In the genomic region with DNA sequence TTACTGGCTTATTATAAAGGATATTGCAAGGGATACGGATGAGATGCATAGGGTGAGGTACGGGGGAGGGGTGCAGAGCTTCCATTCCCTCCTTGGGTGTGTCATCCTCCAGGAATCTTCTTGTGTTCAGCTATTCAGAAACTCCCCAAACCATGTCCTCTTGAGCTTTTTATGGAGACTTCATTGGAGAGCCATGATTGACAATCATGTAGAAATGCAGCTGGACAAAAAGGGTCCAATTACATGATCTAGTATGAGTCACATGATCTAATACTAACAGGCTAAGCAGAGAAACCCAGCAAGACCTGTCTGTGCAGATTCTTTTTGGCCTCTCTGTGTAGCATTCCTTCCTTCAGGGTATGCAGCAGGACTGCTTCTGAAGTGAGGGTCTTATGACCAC, we compare ENCODE assay signal across 16 cellular contexts. TPM values are rescaled to one million over a fixed set of nuclear protein-coding genes. Genes with fewer than 3 reads are reported as not detected.
DNase-seq lines count a peak whose midpoint lies in the region; ATAC-seq, FAIRE-seq and TF ChIP-seq lines count a peak whose summit lies in the region.
"Had no signal": no experiment of that assay in that cellular context is flagged by ENCODE, and none has a peak within 500 bp of the region (broad histone marks: within the 10 kb centered on the region; RNA-seq: fewer than 3 reads in every experiment).

No MANE protein-coding gene starts in this region.

- no TSS peak for BruUV-seq in HCT116 (replicated peaks; lab: Mats Ljungman, UMichigan)
- BruUV-seq in HepG2 (replicated peaks; lab: Mats Ljungman, UMichigan): no TSS peak

- RAD21 ChIA-PET in HCT116 (lab: Charles Lee; ENCODE audit: low non-redundant PET in 1 of 2, low total read pairs in 2 of 2, uncharacterized antibody in 2 of 2, unreplicated experiment in 2 of 2): no interaction called here

- no peak for FAIRE-seq in HepG2 (lab: Jason Lieb, UNC)
- FAIRE-seq: H54 had no signal

- no peaks in the 10 kb centered on the region; a peak in 1 of 4 replicates for H3K9me3 ChIP-seq in HCT116 (ENCODE audit: control insufficient read depth in 1 of 2, insufficient read depth in 1 of 2, low read depth in 1 of 2, low read length in 2 of 2)
- H3K9me3 ChIP-seq in HepG2 (ENCODE audit: low read length): no peaks in the 10 kb centered on the region; the same call in 1 of the 2 replicates

- intact Hi-C loops in HCT116 (cut with micrococcal nuclease): no loop called here
- intact Hi-C loops in HepG2 (cut with micrococcal nuclease; ENCODE audit: unreplicated experiment): no loop called here

- TF ChIP-seq EP300 in HepG2 (IDR thresholded peaks at IDR 0.05; ENCODE audit: low read depth in 2 of 2, low read length in 2 of 2) (no peak), HepG2 (CRISPR knock-in tag; IDR thresholded peaks at IDR 0.05; ENCODE audit: borderline replicate concordance) (no peak)

- in situ Hi-C loops in HepG2 (cut with HindIII; ENCODE audit: extremely low pct_ligation_motif_present, low pct_unique_long_range_greater_than_20kb): no loop called here

- H3K4me1 ChIP-seq in HCT116 (ENCODE audit: control insufficient read depth in 1 of 2, insufficient read depth in 2 of 2, low read length in 2 of 2) (peaks cover 4 to 9% of the 10 kb centered on the region in 2 experiments; a peak in 2 of 4 replicates), HepG2 (ENCODE audit: insufficient read depth, low read length) (no peaks in the 10 kb centered on the region)

- H3K4me3 ChIP-seq in HCT116 (replicated peaks in 1 of 2; ENCODE audit: low read depth in 1 of 2, low read length in 2 of 2): no peak overlapping the region
- no peak overlapping the region for H3K4me3 ChIP-seq in fibroblast of mammary gland (ENCODE audit: control insufficient read depth, low read depth, low read length)
- no peak overlapping the region for H3K4me3 ChIP-seq in HepG2 (replicated peaks in 1 of 3; ENCODE audit: insufficient read depth in 1 of 3, low read depth in 2 of 3, low read length in 3 of 3)
- H3K4me3 ChIP-seq: BLaER1 treated with 17β-estradiol and CSF1 and Interleukin-3, amounts not matched to agents 10 nM and 100 nM had no signal

- 0% methylated on average over 2 of the region's 2 CpGs for WGBS in HepG2 (ENCODE audit: low lambda C conversion rate)

- H3K79me2 ChIP-seq in HCT116 (ENCODE audit: insufficient read depth, low read length) (no peaks in the 10 kb centered on the region), HepG2 (ENCODE audit: insufficient read depth, low read length) (no peaks in the 10 kb centered on the region)

- H2AFZ ChIP-seq in HCT116 (ENCODE audit: low read depth, low read length, poor library complexity, severe bottlenecking) (peak overlapping the region; percentile 32), HepG2 (ENCODE audit: low read length) (no peak overlapping the region)

- H3K9ac ChIP-seq in HCT116 (ENCODE audit: low read length) (no peak overlapping the region), HepG2 (ENCODE audit: insufficient read depth, low read depth, low read length) (no peak overlapping the region)
- H3K9ac ChIP-seq: BLaER1 treated with 17β-estradiol and CSF1 and Interleukin-3, amounts not matched to agents 10 nM and 100 nM had no signal

- POLR2A ChIA-PET in HCT116 (lab: Charles Lee): no interaction called here
- POLR2A ChIA-PET in HepG2 (lab: Yijun Ruan, JAX): no interaction called here

- no peaks in the 10 kb centered on the region for H3K9me2 ChIP-seq in HCT116 (ENCODE audit: insufficient read depth)

- DNase-seq in HCT116 (ENCODE audit: low read depth, low spot score): no peak
- peak; percentile 4 for DNase-seq in RPMI7951 (ENCODE audit: low read depth)
- peak; percentile 24 for DNase-seq in fibroblast of mammary gland (ENCODE audit: low read depth)
- peak; percentile 43 for DNase-seq in renal cortical epithelial cell (ENCODE audit: low read depth)
- DNase-seq in DMS79 treated with DMSO at 0.1 percent for 48 hours (lab: John Stamatoyannopoulos, UW): no peak
- no peak for DNase-seq in HepG2 (ENCODE audit: low spot score)
- DNase-seq: activated CD4-positive, alpha-beta T cell treated with anti-CD3 and anti-CD28 coated beads, Interleukin-2, amount 50 U/mL, for 4 hours; activated T-cell treated with anti-CD3 and anti-CD28 coated beads, Interleukin-2, amount 50 U/mL, for 4 hours; cerebellar nuclear complex; DMS153; NCI-H1048; right cardiac atrium; stimulated activated CD4-positive, alpha-beta T cell treated with anti-CD3 and anti-CD28 coated beads, Interleukin-2, amount 100 ng/mL, for 24 hours had no signal

- H3K36me3 ChIP-seq in HCT116 (ENCODE audit: control insufficient read depth in 1 of 2, insufficient read depth in 2 of 2, low read length in 2 of 2) (no peaks in the 10 kb centered on the region), HepG2 (replicated peaks in 1 of 2; ENCODE audit: control insufficient read depth in 1 of 2, insufficient read depth in 2 of 2, low read length in 2 of 2) (no peaks in the 10 kb centered on the region)

- H3K4me2 ChIP-seq in HCT116 (ENCODE audit: low read length) (peak overlapping the region; percentile 39), HepG2 (ENCODE audit: low read depth, low read length) (no peak overlapping the region)
- H3K4me2 ChIP-seq: BLaER1 treated with 17β-estradiol and CSF1 and Interleukin-3, amounts not matched to agents 10 nM and 100 nM had no signal

- ATAC-seq in HCT116 (peak; percentile 75), GM18868 (IDR thresholded peaks at IDR 0.05; ENCODE audit: unreplicated experiment) (no peak), HepG2 (no peak)
- ATAC-seq: activated T-cell treated with anti-CD3 and anti-CD28 coated beads, Interleukin-2, amount 50 U/mL, for 4 hours; right cardiac atrium had no signal

- H3K27me3 ChIP-seq in HCT116 (ENCODE audit: insufficient read depth, low read length) (no peaks in the 10 kb centered on the region), HepG2 (ENCODE audit: control insufficient read depth in 1 of 2, insufficient read depth in 2 of 2, low read length in 2 of 2) (peaks cover 0 to 5% of the 10 kb centered on the region in 2 experiments; a peak in 1 of 5 replicates)
- H3K27me3 ChIP-seq: BLaER1 treated with 17β-estradiol and CSF1 and Interleukin-3, amounts not matched to agents 10 nM and 100 nM had no signal

- H3K27ac ChIP-seq in HCT116 (ENCODE audit: low read depth, low read length) (no peak overlapping the region), HepG2 (ENCODE audit: extremely low read length, insufficient read depth, low read length) (no peak overlapping the region)
- H3K27ac ChIP-seq: BLaER1 treated with 17β-estradiol and CSF1 and Interleukin-3, amounts not matched to agents 10 nM and 100 nM had no signal

- TF ChIP-seq POLR2A in HCT116 (IDR thresholded peaks at IDR 0.05; ENCODE audit: borderline replicate concordance, extremely low read depth, insufficient read depth, insufficient read length) (no peak), HepG2 (IDR thresholded peaks at IDR 0.05; ENCODE audit: insufficient read depth in 1 of 2, low read depth in 2 of 2, low read length in 2 of 2) (no peak)

- TF ChIP-seq CTCF in HCT116 (IDR thresholded peaks at IDR 0.05 in 2 of 3, conservative IDR thresholded peaks at IDR 0.05 in 1 of 3; ENCODE audit: borderline replicate concordance in 1 of 3, insufficient read depth in 1 of 3, low read depth in 2 of 3, low read length in 2 of 3): no peak
- TF ChIP-seq CTCF in fibroblast of mammary gland (conservative IDR thresholded peaks at IDR 0.05; ENCODE audit: control insufficient read depth, insufficient read depth, low read depth, low read length): no peak
- no peak for TF ChIP-seq CTCF in HepG2 (CRISPR knock-in tag; IDR thresholded peaks at IDR 0.05)

- CTCF ChIA-PET in HCT116 (lab: Charles Lee): no interaction called here
- CTCF ChIA-PET in HepG2 (lab: Yijun Ruan, JAX; ENCODE audit: low intra/inter-chr PET ratio, low total read pairs): no interaction called here

- H4K20me1 ChIP-seq in HCT116 (ENCODE audit: insufficient read depth) (no peaks in the 10 kb centered on the region), HepG2 (ENCODE audit: insufficient read depth, low read length) (no peaks in the 10 kb centered on the region; the same call in 1 of the 2 replicates)

- TF ChIP-seq RAD21 in HCT116 (IDR thresholded peaks at IDR 0.05; ENCODE audit: low read depth) (no peak), HepG2 (CRISPR knock-in tag; IDR thresholded peaks at IDR 0.05) (no peak)

RNA-seq across cellular contexts. Expression of a gene that starts 23.9 kb away (rescaled TPM):
- total RNA-seq in HCT116 (2021; ENCODE audit: unreplicated experiment) (0.84 TPM), renal cortical epithelial cell (1.2 and 3.4 TPM in 2 replicates), HepG2 (2016; rRNA removed; fragmentation: Illumina TruSeq; extraction: Trizol) (5.5 and 9.9 TPM in 2 replicates)
- polyA plus RNA-seq in HCT116 (2012): 0.40 and 0.61 TPM in 2 replicates
- total RNA-seq in RPMI7951 (2014; rRNA removed; shearing (Covaris generic)): 1.3 and 2.1 TPM in 2 replicates
- 7.3 and 7.4 TPM in 2 replicates for total RNA-seq in HepG2 (2016; cell fraction: cytosol; rRNA removed; fragmentation: Illumina TruSeq; extraction: Trizol; ENCODE audit: low read depth)
- total RNA-seq in HepG2 (2016; cell fraction: insoluble cytoplasmic fraction; rRNA removed; fragmentation: Illumina TruSeq; extraction: Trizol): 5.0 and 9.9 TPM in 2 replicates
- total RNA-seq in HepG2 (2016; cell fraction: membrane; rRNA removed; fragmentation: Illumina TruSeq; extraction: Trizol): 4.0 TPM in 2 replicates
- 10.9 and 16.4 TPM in 2 replicates for total RNA-seq in HepG2 (2016; cell fraction: nucleus; rRNA removed; fragmentation: Illumina TruSeq; extraction: Trizol)
- 10.5 and 10.8 TPM in 2 replicates for polyA plus RNA-seq in HepG2 (2011; rRNA removed)
- polyA plus RNA-seq in HepG2 (2011; cell fraction: cytosol; rRNA removed): 7.4 and 9.1 TPM in 2 replicates
- polyA plus RNA-seq in HepG2 (2011; cell fraction: nucleus; rRNA removed): 8.0 and 8.1 TPM in 2 replicates
- polyA plus RNA-seq in HepG2 (2012): 5.6 and 6.4 TPM in 2 replicates
- polyA plus RNA-seq in HepG2 (2016; cell fraction: cytosol; fragmentation: Illumina TruSeq; extraction: Trizol; ENCODE audit: low read depth): 0.65 and 1.3 TPM in 2 replicates
- polyA plus RNA-seq in HepG2 (2016; cell fraction: insoluble cytoplasmic fraction; fragmentation: Illumina TruSeq; extraction: Trizol; ENCODE audit: low read depth): 4.2 and 5.4 TPM in 2 replicates
- 1.6 and 1.8 TPM in 2 replicates for polyA plus RNA-seq in HepG2 (2016; cell fraction: membrane; fragmentation: Illumina TruSeq; extraction: Trizol; ENCODE audit: low read depth)
- polyA plus RNA-seq in HepG2 (2016; cell fraction: nucleus; fragmentation: Illumina TruSeq; extraction: Trizol; ENCODE audit: insufficient read depth, low read depth): 10.5 and 14.8 TPM in 2 replicates
- 13.9 and 28.4 TPM in 2 replicates for polyA minus RNA-seq in HepG2 (2011; rRNA and poly(A)+ RNA removed; ENCODE audit: low replicate concordance)
- 9.8 and 11.6 TPM in 2 replicates for polyA minus RNA-seq in HepG2 (2011; cell fraction: cytosol; rRNA and poly(A)+ RNA removed)
- 15.9 and 16.5 TPM in 2 replicates for polyA minus RNA-seq in HepG2 (2011; cell fraction: nucleus; rRNA and poly(A)+ RNA removed)

RNA-seq across cellular contexts. Expression of a gene that starts 32.2 kb away (rescaled TPM):
- total RNA-seq in HCT116 (2021; ENCODE audit: unreplicated experiment) (0.69 TPM), renal cortical epithelial cell (not detected in 2 replicates), HepG2 (2016; rRNA removed; fragmentation: Illumina TruSeq; extraction: Trizol) (0.22 and 0.44 TPM in 2 replicates)
- polyA plus RNA-seq in HCT116 (2012): not detected in 2 replicates
- total RNA-seq in RPMI7951 (2014; rRNA removed; shearing (Covaris generic)): 3.6 and 3.9 TPM in 2 replicates
- total RNA-seq in HepG2 (2016; cell fraction: cytosol; rRNA removed; fragmentation: Illumina TruSeq; extraction: Trizol; ENCODE audit: low read depth): 0.26 and 0.30 TPM in 2 replicates
- 0.19 TPM in 1 of 2 replicates, not detected in the other for total RNA-seq in HepG2 (2016; cell fraction: insoluble cytoplasmic fraction; rRNA removed; fragmentation: Illumina TruSeq; extraction: Trizol)
- total RNA-seq in HepG2 (2016; cell fraction: membrane; rRNA removed; fragmentation: Illumina TruSeq; extraction: Trizol): 0.53 and 0.96 TPM in 2 replicates
- not detected in 2 replicates for total RNA-seq in HepG2 (2016; cell fraction: nucleus; rRNA removed; fragmentation: Illumina TruSeq; extraction: Trizol)
- polyA plus RNA-seq in HepG2 (2011; rRNA removed): 0.37 and 0.88 TPM in 2 replicates
- 0.31 and 0.60 TPM in 2 replicates for polyA plus RNA-seq in HepG2 (2011; cell fraction: cytosol; rRNA removed)
- 0.48 TPM in 2 replicates for polyA plus RNA-seq in HepG2 (2011; cell fraction: nucleus; rRNA removed)
- 0.20 TPM in 1 of 2 replicates, not detected in the other for polyA plus RNA-seq in HepG2 (2012)
- 0.44 and 0.83 TPM in 2 replicates for polyA plus RNA-seq in HepG2 (2016; cell fraction: cytosol; fragmentation: Illumina TruSeq; extraction: Trizol; ENCODE audit: low read depth)
- polyA plus RNA-seq in HepG2 (2016; cell fraction: insoluble cytoplasmic fraction; fragmentation: Illumina TruSeq; extraction: Trizol; ENCODE audit: low read depth): 0.41 TPM in 1 of 2 replicates, not detected in the other
- 0.79 and 0.93 TPM in 2 replicates for polyA plus RNA-seq in HepG2 (2016; cell fraction: membrane; fragmentation: Illumina TruSeq; extraction: Trizol; ENCODE audit: low read depth)
- polyA plus RNA-seq in HepG2 (2016; cell fraction: nucleus; fragmentation: Illumina TruSeq; extraction: Trizol; ENCODE audit: insufficient read depth, low read depth): not detected in 2 replicates
- polyA minus RNA-seq in HepG2 (2011; rRNA and poly(A)+ RNA removed; ENCODE audit: low replicate concordance): 0.70 TPM in 1 of 2 replicates, not detected in the other
- polyA minus RNA-seq in HepG2 (2011; cell fraction: cytosol; rRNA and poly(A)+ RNA removed): 0.69 TPM in 1 of 2 replicates, not detected in the other
- 0.62 TPM in 1 of 2 replicates, not detected in the other for polyA minus RNA-seq in HepG2 (2011; cell fraction: nucleus; rRNA and poly(A)+ RNA removed)

Comparison
In these comparisons a context has a peak if more than half of its experiments do, and no peak if none do; other contexts are left out.
1. DNase-seq: peak in RPMI7951 (single experiment), fibroblast of mammary gland (single experiment) and renal cortical epithelial cell (single experiment); none in HCT116 (single experiment), DMS79 treated with DMSO at 0.1 percent for 48 hours (single experiment) and HepG2 (single experiment).